In genomic region chrX:134925551-134925950, GRCh38 we compare ENCODE assay signal across 9 cellular contexts.
"Had no signal": no experiment of that assay in that cellular context is flagged by ENCODE, and none has a peak within 500 bp of the region (broad histone marks: within the 10 kb centered on the region; RNA-seq: fewer than 3 reads in every experiment).

No MANE protein-coding gene starts in this region.

- H3K27ac Mint-ChIP-seq: GM23338, H9, HFFc6 had no signal

- DNase-seq: GM23248, GOT3, H7, H9, HCEC 1CT, HFFc6 had no signal

- H3K4me3 ChIP-seq: GM23248, GM23338, HAP-1 had no signal

- H3K4me1 ChIP-seq: HAP-1 had no signal

- H3K4me1 Mint-ChIP-seq: GM23338, H9 had no signal

- H3K27ac ChIP-seq: GM23248 had no signal

- H3K36me3 ChIP-seq: HAP-1 had no signal

- H3K4me3 Mint-ChIP-seq: GM23338, H9, HFFc6 had no signal

- ATAC-seq: GM23338, HCT116 had no signal
